9 cellular contexts compared by ENCODE assay signal in genomic region chr1:183543619-183544204, GRCh38. TPM values are rescaled to one million over a fixed set of nuclear protein-coding genes. Genes with fewer than 3 reads are reported as not detected.
DNase-seq lines count a peak whose midpoint lies in the region; ATAC-seq, FAIRE-seq and TF ChIP-seq lines count a peak whose summit lies in the region.
"Had no signal": no experiment of that assay in that cellular context is flagged by ENCODE, and none has a peak within 500 bp of the region (broad histone marks: within the 10 kb centered on the region; RNA-seq: fewer than 3 reads in every experiment).

No MANE protein-coding gene starts in this region.

- peak; percentile 70 for FAIRE-seq in GM12892 (lab: Jason Lieb, UNC)

- no peak overlapping the region for H3K9ac ChIP-seq in Loucy (ENCODE audit: low read depth, low read length, poor library complexity, severe bottlenecking)

- no peak overlapping the region for H3K27ac ChIP-seq in C4-2B
- H3K27ac ChIP-seq: SJSA1 had no signal

- TF ChIP-seq CTCF in C4-2B (conservative IDR thresholded peaks at IDR 0.05) = peak; percentile 87
- peak; percentile 86 for TF ChIP-seq CTCF in Loucy (conservative IDR thresholded peaks at IDR 0.05; ENCODE audit: low read length)
- peak; percentile 91 for TF ChIP-seq CTCF in fibroblast of mammary gland (conservative IDR thresholded peaks at IDR 0.05; ENCODE audit: control insufficient read depth, insufficient read depth, low read depth, low read length)

- no peaks in the 10 kb centered on the region for H3K9me2 ChIP-seq in Loucy (replicated peaks; ENCODE audit: low read depth, low read length)

- no peaks in the 10 kb centered on the region for H4K20me1 ChIP-seq in Loucy (ENCODE audit: insufficient read depth, low read length, poor library complexity, severe bottlenecking)

- no peaks in the 10 kb centered on the region for H3K27me3 ChIP-seq in Loucy (ENCODE audit: insufficient read depth, low read length, poor library complexity, severe bottlenecking)
- H3K27me3 ChIP-seq in H7 (ENCODE audit: control insufficient read depth, insufficient read depth, low read length) = no peaks in the 10 kb centered on the region
- H3K27me3 ChIP-seq: SJSA1 had no signal

- H2AFZ ChIP-seq in Loucy (ENCODE audit: low read length) = no peak overlapping the region

- H3F3A ChIP-seq in Loucy (ENCODE audit: low read depth) = 0 out of 2 replicates have a peak, but pooled peaks cover 3% of the 10 kb centered on the region

- H3K4me1 ChIP-seq in Loucy (ENCODE audit: insufficient read depth, low read length, poor library complexity, severe bottlenecking) = no peaks in the 10 kb centered on the region
- H3K4me1 ChIP-seq: SJSA1 had no signal

- no peak for ATAC-seq in HG03354 (IDR thresholded peaks at IDR 0.05; ENCODE audit: poor library complexity, severe bottlenecking, unreplicated experiment)

- no peak for TF ChIP-seq POLR2A in GM12892 (IDR thresholded peaks at IDR 0.05; ENCODE audit: low read depth, low read length)

- H3K4me2 ChIP-seq in Loucy (ENCODE audit: low read depth, low read length, poor library complexity, severe bottlenecking) = no peak overlapping the region

- H3K36me3 ChIP-seq in Loucy (ENCODE audit: insufficient read depth, low read length) = peaks cover 96% of the 10 kb centered on the region
- peaks cover 22% of the 10 kb centered on the region for H3K36me3 ChIP-seq in H7 (replicated peaks; ENCODE audit: control insufficient read depth, insufficient read depth, low read length)

- H3K4me3 ChIP-seq in Loucy (ENCODE audit: low read length, poor library complexity, severe bottlenecking) (no peak overlapping the region), fibroblast of mammary gland (ENCODE audit: control insufficient read depth, low read depth, low read length) (no peak overlapping the region), H7 (ENCODE audit: insufficient read depth, low read depth, low read length) (no peak overlapping the region)
- H3K4me3 ChIP-seq: SJSA1 had no signal

- DNase-seq in GM12892 (ENCODE audit: insufficient read length) = no peak
- peak; percentile 72 for DNase-seq in SKM-1 treated with dmso at 0.1 percent for 144 hours (lab: John Stamatoyannopoulos, UW; ENCODE audit: unreplicated experiment)
- DNase-seq in fibroblast of mammary gland (ENCODE audit: low read depth) = peak; percentile 75
- DNase-seq in non-pigmented ciliary epithelial cell (ENCODE audit: low read depth) = peak; percentile 36
- no peak for DNase-seq in H7

- no peaks in the 10 kb centered on the region for H3K79me2 ChIP-seq in Loucy (ENCODE audit: insufficient read depth, low read length)

- no peaks in the 10 kb centered on the region for H3K9me3 ChIP-seq in Loucy (ENCODE audit: insufficient read depth, low read depth, low read length)
- H3K9me3 ChIP-seq: SJSA1 had no signal

RNA-seq across cellular contexts. Expression of gene NCF2, which starts 46.5 kb away (rescaled TPM):
- polyA plus RNA-seq in GM12892 (2012; ENCODE audit: missing spikeins) = 97.2 TPM
- total RNA-seq in H7 (2014; rRNA removed; shearing (Covaris generic)) = 0.14 TPM in 1 of 2 replicates, not detected in the other

Comparison
In these comparisons a context has a peak if more than half of its experiments do, and no peak if none do; other contexts are left out.
1. DNase-seq: peak in SKM-1 treated with dmso at 0.1 percent for 144 hours (single experiment), fibroblast of mammary gland (single experiment) and non-pigmented ciliary epithelial cell (single experiment); none in GM12892 (single experiment) and H7 (single experiment).
2. Peak in every context shown above with its lines, with median percentiles within 50 percentile points of each other: CTCF ChIP-seq.